Comparison of ENCODE assay signal across 1 cellular context in genomic region chr7:16753932-16754571, GRCh38.
A peak's percentile ranks its signal among the peaks of the same experiment; 100 is the strongest.
TF ChIP-seq lines count a peak whose summit lies in the region.

No MANE protein-coding gene starts in this region.

TF ChIP-seq in HepG2, 621 proteins besides CTCF, POLR2A, EP300 and RAD21 (continued from another document and continues in another):
- TF ChIP-seq ZNF280D (CRISPR knock-in tag; IDR thresholded peaks at IDR 0.05) (0 out of 2 replicates have a peak, but pooled peaks have one; percentile 13), ZNF292 (CRISPR knock-in tag; IDR thresholded peaks at IDR 0.05; ENCODE audit: borderline replicate concordance, low read depth) (peak; percentile 72; the same call in 1 of the 2 replicates), FOXC1 (CRISPR knock-in tag; IDR thresholded peaks at IDR 0.05; ENCODE audit: borderline replicate concordance) (0 out of 2 replicates have a peak, but pooled peaks have one; percentile 7), ZNF318 (CRISPR knock-in tag; IDR thresholded peaks at IDR 0.05) (no peak), ZBTB46 (CRISPR knock-in tag; IDR thresholded peaks at IDR 0.05; ENCODE audit: borderline replicate concordance) (no peak), ZSCAN5A (CRISPR knock-in tag; IDR thresholded peaks at IDR 0.05; ENCODE audit: borderline replicate concordance) (no peak), ZNF782 (CRISPR knock-in tag; IDR thresholded peaks at IDR 0.05; ENCODE audit: borderline replicate concordance) (0 out of 2 replicates have a peak, but pooled peaks have one; percentile 49), ZNF607 (CRISPR knock-in tag; IDR thresholded peaks at IDR 0.05; ENCODE audit: borderline replicate concordance) (no peak), TP53 (CRISPR knock-in tag; conservative IDR thresholded peaks at IDR 0.05) (no peak), ATF6 (CRISPR knock-in tag; conservative IDR thresholded peaks at IDR 0.05) (no peak), CBX2 (IDR thresholded peaks at IDR 0.05; ENCODE audit: low read depth, low read length) (no peak), CBX2 (CRISPR knock-in tag; IDR thresholded peaks at IDR 0.05; ENCODE audit: low read depth) (0 out of 2 replicates have a peak, but pooled peaks have one; percentile 36), KMT2A (CRISPR knock-in tag; IDR thresholded peaks at IDR 0.05) (no peak), ARNTL (CRISPR knock-in tag; IDR thresholded peaks at IDR 0.05) (no peak), PREB (CRISPR knock-in tag; IDR thresholded peaks at IDR 0.05) (no peak), ZNF296 (CRISPR knock-in tag; conservative IDR thresholded peaks at IDR 0.05) (no peak), NR2C2 (CRISPR knock-in tag; IDR thresholded peaks at IDR 0.05; ENCODE audit: borderline replicate concordance) (0 out of 2 replicates have a peak, but pooled peaks have one; percentile 9), HIVEP1 (CRISPR knock-in tag; IDR thresholded peaks at IDR 0.05) (no peak), ARNT2 (CRISPR knock-in tag; IDR thresholded peaks at IDR 0.05; ENCODE audit: low read depth) (no peak), ZSCAN25 (CRISPR knock-in tag; IDR thresholded peaks at IDR 0.05) (no peak), ZNF75D (CRISPR knock-in tag; IDR thresholded peaks at IDR 0.05; ENCODE audit: borderline replicate concordance) (no peak), HOXA7 (CRISPR knock-in tag; IDR thresholded peaks at IDR 0.05) (no peak), CREB1 (IDR thresholded peaks at IDR 0.05) (no peak), CREB1 (CRISPR knock-in tag; IDR thresholded peaks at IDR 0.05) (no peak), IRF9 (CRISPR knock-in tag; IDR thresholded peaks at IDR 0.05; ENCODE audit: borderline replicate concordance) (no peak), ZNF124 (CRISPR knock-in tag; IDR thresholded peaks at IDR 0.05) (no peak), ZNF333 (CRISPR knock-in tag; IDR thresholded peaks at IDR 0.05; ENCODE audit: borderline replicate concordance) (0 out of 2 replicates have a peak, but pooled peaks have one; percentile 28), GFI1 (CRISPR knock-in tag; IDR thresholded peaks at IDR 0.05; ENCODE audit: borderline replicate concordance) (peak; percentile 55; the same call in 1 of the 2 replicates), TAF1 (CRISPR knock-in tag; IDR thresholded peaks at IDR 0.05) (peak; percentile 41; the same call in 1 of the 2 replicates), AHR (CRISPR knock-in tag; IDR thresholded peaks at IDR 0.05) (no peak), TAF15 (IDR thresholded peaks at IDR 0.05; ENCODE audit: low read depth, low read length, poor library complexity, severe bottlenecking) (peak; percentile 34), ZBTB33 (CRISPR knock-in tag; IDR thresholded peaks at IDR 0.05) (no peak), KMT2B (CRISPR knock-in tag; IDR thresholded peaks at IDR 0.05) (peak; percentile 63; the same call in 1 of the 2 replicates), MTF2 (CRISPR knock-in tag; IDR thresholded peaks at IDR 0.05; ENCODE audit: borderline replicate concordance) (peak; percentile 61; the same call in 1 of the 2 replicates), HINFP (CRISPR knock-in tag; IDR thresholded peaks at IDR 0.05; ENCODE audit: low read depth) (peak; percentile 39; the same call in 1 of the 2 replicates)
